ENCODE assay signal across 8 cellular contexts in the genomic region with DNA sequence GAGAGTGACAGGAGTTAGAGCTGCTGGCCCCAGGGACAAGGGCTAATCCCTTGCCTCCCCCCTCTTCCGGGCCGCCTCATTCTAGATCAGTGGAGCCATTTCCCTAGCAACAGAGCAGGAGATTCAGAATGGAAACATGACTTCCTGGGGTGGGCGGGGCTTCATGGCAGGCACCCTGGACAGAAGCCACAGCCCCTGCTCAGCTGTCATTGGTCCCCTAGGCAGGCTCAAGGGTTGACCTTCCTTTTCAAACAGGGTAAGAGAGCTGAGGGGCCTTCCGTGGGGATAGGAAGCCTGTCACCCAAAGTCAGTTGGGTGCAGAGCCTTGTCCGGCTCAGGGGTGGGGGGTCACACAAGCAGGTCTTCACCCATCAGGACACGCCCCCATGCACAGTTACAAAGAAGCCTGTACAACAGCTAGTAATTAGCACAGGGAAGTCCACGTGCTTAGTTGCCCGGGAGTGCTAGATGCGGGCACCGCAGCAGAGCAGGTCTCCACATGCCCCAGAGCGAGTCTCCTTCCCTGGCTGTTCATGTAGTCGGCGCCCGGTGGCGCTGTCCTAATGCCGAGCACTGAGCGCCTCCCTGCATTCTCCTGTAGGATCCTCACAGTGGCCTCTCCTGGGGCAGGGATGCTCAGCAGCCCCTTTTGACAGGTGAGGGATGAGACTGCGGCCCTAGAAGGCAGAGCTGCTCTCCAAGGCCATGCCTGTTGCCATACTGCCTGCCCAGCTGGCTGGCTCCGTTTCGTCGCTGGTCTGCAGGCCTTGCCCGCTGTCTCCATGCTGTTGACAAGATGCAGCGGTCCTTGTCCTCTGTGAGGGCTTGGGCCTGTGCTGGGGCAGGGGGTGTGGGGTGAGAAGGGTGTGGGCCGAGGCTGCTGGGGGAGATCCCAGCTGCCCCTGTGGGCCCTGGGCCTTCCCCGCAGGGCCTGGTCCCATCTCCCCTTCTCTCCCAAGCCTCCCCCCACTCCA. TPM values are rescaled to one million over a fixed set of nuclear protein-coding genes. Genes with fewer than 3 reads are reported as not detected.
DNase-seq lines count a peak whose midpoint lies in the region; ATAC-seq lines count a peak whose summit lies in the region.

No MANE protein-coding gene starts in this region.

- no peaks in the 10 kb centered on the region for H3K9me3 Mint-ChIP-seq in activated naive CD8-positive, alpha-beta T cell treated with anti-CD3 and anti-CD28 coated beads, Interleukin-2, amount 10 ng/mL, durations not matched to agents 7 days and 5 days

- peaks cover 20% of the 10 kb centered on the region for H3K4me1 Mint-ChIP-seq in activated naive CD8-positive, alpha-beta T cell treated with anti-CD3 and anti-CD28 coated beads, Interleukin-2, amount 10 ng/mL, durations not matched to agents 7 days and 5 days

- in situ Hi-C loops in Caki2 (cut with HindIII; ENCODE audit: low pct_unique_long_range_greater_than_20kb, low sequenced_read_pairs) = no loop called here

- intact Hi-C loops in cardiac septum (cut with DNase I) = no loop called here

- peaks cover 2% of the 10 kb centered on the region for H3K36me3 Mint-ChIP-seq in activated naive CD8-positive, alpha-beta T cell treated with anti-CD3 and anti-CD28 coated beads, Interleukin-2, amount 10 ng/mL, durations not matched to agents 7 days and 5 days

- ATAC-seq in HG02610 (IDR thresholded peaks at IDR 0.05; ENCODE audit: unreplicated experiment) (peak; percentile 37), HG02938 (IDR thresholded peaks at IDR 0.05; ENCODE audit: unreplicated experiment) (no peak), HG02759 (IDR thresholded peaks at IDR 0.05; ENCODE audit: unreplicated experiment) (no peak)
- peak; percentile 41 for ATAC-seq in activated naive CD8-positive, alpha-beta T cell treated with anti-CD3 and anti-CD28 coated beads, Interleukin-2, amount 10 ng/mL, durations not matched to agents 7 days and 5 days (ENCODE audit: low read depth)

- DNase-seq in Caki2 (ENCODE audit: low read depth) (peak; percentile 70), NCI-H82 (lab: John Stamatoyannopoulos, UW) (peak; percentile 100), cardiac septum (ENCODE audit: low spot score) (peak; percentile 86), pulmonary artery endothelial cell (ENCODE audit: low read depth, low spot score) (peak; percentile 65)
- peak; percentile 69 for DNase-seq in activated naive CD8-positive, alpha-beta T cell treated with anti-CD3 and anti-CD28 coated beads, Interleukin-2, amount 10 ng/mL, durations not matched to agents 7 days and 5 days

- POLR2A ChIA-PET in activated naive CD8-positive, alpha-beta T cell treated with anti-CD3 and anti-CD28 coated beads, Interleukin-2, amount 10 ng/mL, durations not matched to agents 7 days and 5 days (lab: Charles Lee) = no interaction called here

- peak overlapping the region; percentile 65 for H3K27ac Mint-ChIP-seq in activated naive CD8-positive, alpha-beta T cell treated with anti-CD3 and anti-CD28 coated beads, Interleukin-2, amount 10 ng/mL, durations not matched to agents 7 days and 5 days

- no peak overlapping the region for H3K4me3 Mint-ChIP-seq in activated naive CD8-positive, alpha-beta T cell treated with anti-CD3 and anti-CD28 coated beads, Interleukin-2, amount 10 ng/mL, durations not matched to agents 7 days and 5 days

- no peaks in the 10 kb centered on the region for H3K27me3 Mint-ChIP-seq in activated naive CD8-positive, alpha-beta T cell treated with anti-CD3 and anti-CD28 coated beads, Interleukin-2, amount 10 ng/mL, durations not matched to agents 7 days and 5 days

RNA-seq across cellular contexts. Expression of a gene that starts 5.1 kb away (rescaled TPM):
- total RNA-seq in Caki2 (2014; rRNA removed; shearing (Covaris generic); ENCODE audit: low replicate concordance) = 8.1 and 9.4 TPM in 2 replicates
- 10 to 100 TPM; 16.1 TPM for total RNA-seq in activated naive CD8-positive, alpha-beta T cell treated with anti-CD3 and anti-CD28 coated beads, Interleukin-2, amount 10 ng/mL, durations not matched to agents 7 days and 5 days
- total RNA-seq in cardiac septum = 19.0 TPM
- total RNA-seq in pulmonary artery endothelial cell = 5.9 and 6.0 TPM in 2 replicates

RNA-seq across cellular contexts. Expression of a gene that starts 54.5 kb away (rescaled TPM):
- total RNA-seq in Caki2 (2014; rRNA removed; shearing (Covaris generic); ENCODE audit: low replicate concordance) = 4.9 and 6.5 TPM in 2 replicates
- 1 to 10 TPM; 3.3 to 3.9 TPM for total RNA-seq in activated naive CD8-positive, alpha-beta T cell treated with anti-CD3 and anti-CD28 coated beads, Interleukin-2, amount 10 ng/mL, durations not matched to agents 7 days and 5 days
- total RNA-seq in cardiac septum (4.0 TPM), pulmonary artery endothelial cell (6.8 and 8.0 TPM in 2 replicates)

RNA-seq across cellular contexts. Expression of a gene that starts 57.8 kb away (rescaled TPM):
- total RNA-seq in Caki2 (2014; rRNA removed; shearing (Covaris generic); ENCODE audit: low replicate concordance) = 2.7 and 7.0 TPM in 2 replicates
- 100 to 1,000 TPM; 250 TPM for total RNA-seq in activated naive CD8-positive, alpha-beta T cell treated with anti-CD3 and anti-CD28 coated beads, Interleukin-2, amount 10 ng/mL, durations not matched to agents 7 days and 5 days
- total RNA-seq in cardiac septum (3.0 TPM), pulmonary artery endothelial cell (5.4 and 5.7 TPM in 2 replicates)

Comparison
In these comparisons a context has a peak if more than half of its experiments do, and no peak if none do; other contexts are left out.
1. ATAC-seq: peak in HG02610 (single experiment) and activated naive CD8-positive, alpha-beta T cell treated with anti-CD3 and anti-CD28 coated beads, Interleukin-2, amount 10 ng/mL, durations not matched to agents 7 days and 5 days (single experiment); none in HG02938 (single experiment) and HG02759 (single experiment).
2. RNA of a gene that starts 57.8 kb away (total RNA-seq): 250 TPM in activated naive CD8-positive, alpha-beta T cell treated with anti-CD3 and anti-CD28 coated beads, Interleukin-2, amount 10 ng/mL, durations not matched to agents 7 days and 5 days; 2.7 to 7.0 TPM in Caki2, 5.4 to 5.7 TPM in pulmonary artery endothelial cell and 3.0 TPM in cardiac septum (single experiment); every median in the first group is over 10 times any median in the second.
3. Peak in every context shown above with its lines, with median percentiles within 50 percentile points of each other: DNase-seq.